Comparison of ENCODE assay signal across 11 cellular contexts in genomic region chr3:186217820-186218164, GRCh38.
DNase-seq lines count a peak whose midpoint lies in the region; ATAC-seq lines count a peak whose summit lies in the region.
"Had no signal": no experiment of that assay in that cellular context is flagged by ENCODE, and none has a peak within 500 bp of the region (broad histone marks: within the 10 kb centered on the region; RNA-seq: fewer than 3 reads in every experiment).

No MANE protein-coding gene starts in this region.

- H3K4me3 ChIP-seq in BLaER1, result no peak overlapping the region

- peak; percentile 96 for ATAC-seq in GM18909 (IDR thresholded peaks at IDR 0.05; ENCODE audit: poor library complexity, unreplicated experiment)
- peak; percentile 72 for ATAC-seq in HG03025 (IDR thresholded peaks at IDR 0.05; ENCODE audit: low FRiP score, unreplicated experiment)

- H3K27ac ChIP-seq in BLaER1, result no peak overlapping the region

- no peaks in the 10 kb centered on the region for H4K20me1 ChIP-seq in BLaER1

- H3K36me3 ChIP-seq in BLaER1, result no peaks in the 10 kb centered on the region

- H3K9me3 Mint-ChIP-seq in T-helper 2 cell treated with Interferon-gamma antibody and Interleukin-4, amounts not matched to agents 5 μg/mL and 100 μg/mL, for 36 hours, result no peaks in the 10 kb centered on the region
- H3K9me3 Mint-ChIP-seq: activated naive CD4-positive, alpha-beta T cell treated with anti-CD3 and anti-CD28 coated beads, Interleukin-2, amount 50 U/mL, for 24 hours had no signal

- peak overlapping the region; percentile 4 for H3K4me3 Mint-ChIP-seq in T-helper 2 cell treated with Interferon-gamma antibody and Interleukin-4, amounts not matched to agents 5 μg/mL and 100 μg/mL, for 36 hours
- H3K4me3 Mint-ChIP-seq: activated naive CD4-positive, alpha-beta T cell treated with anti-CD3 and anti-CD28 coated beads, Interleukin-2, amount 50 U/mL, for 24 hours had no signal

- peak overlapping the region; percentile 96 for H3K4me2 ChIP-seq in BLaER1

- peaks cover 11% of the 10 kb centered on the region for H3K4me1 Mint-ChIP-seq in T-helper 2 cell treated with Interferon-gamma antibody and Interleukin-4, amounts not matched to agents 5 μg/mL and 100 μg/mL, for 36 hours (ENCODE audit: low read depth)

- H3K27ac Mint-ChIP-seq in T-helper 2 cell treated with Interferon-gamma antibody and Interleukin-4, amounts not matched to agents 5 μg/mL and 100 μg/mL, for 36 hours, result no peak overlapping the region
- H3K27ac Mint-ChIP-seq: activated naive CD4-positive, alpha-beta T cell treated with anti-CD3 and anti-CD28 coated beads, Interleukin-2, amount 50 U/mL, for 24 hours had no signal

- DNase-seq in T-helper 2 cell treated with Interferon-gamma antibody and Interleukin-4, amounts not matched to agents 5 μg/mL and 100 μg/mL, for 36 hours (ENCODE audit: low spot score), result peak; percentile 20
- DNase-seq in AML-193 (lab: John Stamatoyannopoulos, UW) (no peak), T1000 (lab: John Stamatoyannopoulos, UW) (no peak), mesenteric fat pad (ENCODE audit: low spot score) (no peak), NCI-H128 (lab: John Stamatoyannopoulos, UW; ENCODE audit: unreplicated experiment) (no peak)
- DNase-seq: NCI-H526; stimulated activated CD4-positive, alpha-beta T cell treated with anti-CD3 and anti-CD28 coated beads, Interleukin-4, amount 100 ng/mL, for 4 hours had no signal

- H3K9me3 ChIP-seq in BLaER1, result no peaks in the 10 kb centered on the region

- no peaks in the 10 kb centered on the region for H3K27me3 ChIP-seq in BLaER1

- peaks cover 75% of the 10 kb centered on the region for H3K4me1 ChIP-seq in BLaER1

- peaks cover 37% of the 10 kb centered on the region for H3K27me3 Mint-ChIP-seq in T-helper 2 cell treated with Interferon-gamma antibody and Interleukin-4, amounts not matched to agents 5 μg/mL and 100 μg/mL, for 36 hours (ENCODE audit: low read depth)

- no peak overlapping the region for H3K9ac ChIP-seq in BLaER1

- no peaks in the 10 kb centered on the region for H3K36me3 Mint-ChIP-seq in T-helper 2 cell treated with Interferon-gamma antibody and Interleukin-4, amounts not matched to agents 5 μg/mL and 100 μg/mL, for 36 hours (ENCODE audit: low read depth)
- H3K36me3 Mint-ChIP-seq: activated naive CD4-positive, alpha-beta T cell treated with anti-CD3 and anti-CD28 coated beads, Interleukin-2, amount 50 U/mL, for 24 hours had no signal
